Comparison of ENCODE assay signal across 12 cellular contexts in the genomic region with DNA sequence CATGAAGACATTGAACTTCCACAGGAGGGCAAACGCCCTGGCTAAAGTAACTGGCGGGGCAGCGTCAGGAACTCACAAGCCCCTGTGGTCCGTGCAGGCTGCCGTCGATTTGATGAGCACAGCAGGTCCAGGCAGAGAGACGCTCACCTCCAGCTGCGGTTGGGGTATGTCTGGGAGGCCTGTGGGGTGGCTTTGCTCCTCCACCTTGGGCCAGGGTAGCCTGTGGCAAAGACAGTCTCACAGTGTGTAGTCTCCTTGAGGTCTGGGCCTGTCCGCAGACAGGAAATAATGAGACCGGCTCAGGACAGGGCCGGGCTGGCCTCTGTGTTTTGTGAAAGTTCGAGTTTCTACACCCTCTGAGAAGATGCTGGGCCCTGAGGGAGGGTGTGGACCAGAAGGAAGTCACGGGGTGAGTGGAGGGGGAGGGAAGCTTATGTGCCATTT.
A peak's percentile ranks its signal among the peaks of the same experiment; 100 is the strongest.
DNase-seq lines count a peak whose midpoint lies in the region; ATAC-seq, FAIRE-seq and TF ChIP-seq lines count a peak whose summit lies in the region.
"Had no signal": no experiment of that assay in that cellular context is flagged by ENCODE, and none has a peak within 500 bp of the region (broad histone marks: within the 10 kb centered on the region; RNA-seq: fewer than 3 reads in every experiment).

No MANE protein-coding gene starts in this region.

- no peak for FAIRE-seq in kidney (lab: Jason Lieb, UNC)
- FAIRE-seq: urothelium cell line had no signal

- in situ Hi-C loops in KBM-7 (cut with MboI; ENCODE audit: low pct_unique_long_range_greater_than_20kb, low sequenced_read_pairs): no loop called here

- 70 to 76% methylated on average over 8 to 13 of the region's 13 CpGs for WGBS in body of pancreas, 2 donors
- 81 to 84% (median 82%) methylated on average over 13 of the region's 13 CpGs for WGBS in psoas muscle, 3 donors

- TF ChIP-seq POLR2A in body of pancreas (IDR thresholded peaks at IDR 0.05): peak in 1 of 3 donors; percentile 29

- DNase-seq in CD1c-positive myeloid dendritic cell (ENCODE audit: extremely low spot score) (peak; percentile 40), body of pancreas (peak in 2 of 4 donors; percentile 5 to 57), kidney (peak; percentile 63), psoas muscle (peak; percentile 41 to 62), KBM-7 (no peak), NCI-H226 (no peak), anterior cingulate cortex (lab: John Stamatoyannopoulos, UW) (no peak)
- DNase-seq in activated T-cell treated with anti-CD3 and anti-CD28 coated beads, Interleukin-2, amount 50 U/mL, for 24 hours: no peak
- DNase-seq: amygdala, DMS79 treated with DMSO at 0.1 percent for 48 hours, SK-N-SH had no signal

- H3K27me3 Mint-ChIP-seq in activated T-cell treated with anti-CD3 and anti-CD28 coated beads, Interleukin-2, amount 50 U/mL, for 24 hours: no peaks in the 10 kb centered on the region

- no peaks in the 10 kb centered on the region for H3K36me3 Mint-ChIP-seq in activated T-cell treated with anti-CD3 and anti-CD28 coated beads, Interleukin-2, amount 50 U/mL, for 24 hours (ENCODE audit: low read depth)

- H3K9me3 Mint-ChIP-seq in activated T-cell treated with anti-CD3 and anti-CD28 coated beads, Interleukin-2, amount 50 U/mL, for 24 hours: no peaks in the 10 kb centered on the region

- no peak overlapping the region for H3K4me3 Mint-ChIP-seq in activated T-cell treated with anti-CD3 and anti-CD28 coated beads, Interleukin-2, amount 50 U/mL, for 24 hours

- H3K9ac ChIP-seq in kidney (ENCODE audit: low read length in 2 of 2): no peak overlapping the region
- H3K9ac ChIP-seq: SK-N-SH had no signal

- H3K4me1 ChIP-seq in body of pancreas (no peaks in the 10 kb centered on the region), kidney (ENCODE audit: control insufficient read depth in 1 of 2, insufficient read depth in 1 of 2, low read depth in 1 of 2, low read length in 2 of 2) (peaks cover 0 to 4% of the 10 kb centered on the region in 2 donors), psoas muscle (no peaks in the 10 kb centered on the region)

- intact Hi-C loops in body of pancreas (cut with DNase I): no loop called here
- intact Hi-C loops in kidney (cut with DNase I): no loop called here
- intact Hi-C loops in psoas muscle (cut with DNase I): no loop called here

- H3K4me3 ChIP-seq in body of pancreas: no peak overlapping the region
- no peak overlapping the region for H3K4me3 ChIP-seq in kidney (ENCODE audit: low read length in 2 of 2)
- H3K4me3 ChIP-seq in psoas muscle: no peak overlapping the region

- H3K9me3 ChIP-seq in body of pancreas (no peaks in the 10 kb centered on the region), kidney (ENCODE audit: control insufficient read depth in 1 of 2, low read length in 2 of 2) (no peaks in the 10 kb centered on the region), psoas muscle (no peaks in the 10 kb centered on the region)
- H3K9me3 ChIP-seq: SK-N-SH had no signal

- peak; percentile 16 for ATAC-seq in body of pancreas
- peak in 1 of 4 donors; percentile 44 for ATAC-seq in psoas muscle

- H3K36me3 ChIP-seq in body of pancreas (replicated peaks in 1 of 2; ENCODE audit: insufficient read depth in 1 of 2, low read depth in 2 of 2): no peaks in the 10 kb centered on the region
- no peaks in the 10 kb centered on the region for H3K36me3 ChIP-seq in kidney (ENCODE audit: control insufficient read depth in 1 of 2, insufficient read depth in 2 of 2, low read length in 2 of 2)
- H3K36me3 ChIP-seq in psoas muscle (ENCODE audit: insufficient read depth in 1 of 2, low read depth in 1 of 2): no peaks in the 10 kb centered on the region

- H3K27me3 ChIP-seq in body of pancreas (no peaks in the 10 kb centered on the region), psoas muscle (ENCODE audit: insufficient read depth in 3 of 3, low read length in 2 of 3) (peaks cover 0 to 5% (median 0%) of the 10 kb centered on the region in 3 donors)

- no peak overlapping the region for H3K27ac ChIP-seq in body of pancreas
- H3K27ac ChIP-seq in kidney (ENCODE audit: low read depth in 2 of 2, low read length in 2 of 2): peak overlapping the region in 1 of 2 donors; percentile 62
- no peak overlapping the region for H3K27ac ChIP-seq in psoas muscle

- TF ChIP-seq CTCF in body of pancreas (IDR thresholded peaks at IDR 0.05) (no peak), kidney (IDR thresholded peaks at IDR 0.05; ENCODE audit: borderline replicate concordance, extremely low read depth, insufficient read depth) (no peak), psoas muscle (IDR thresholded peaks at IDR 0.05) (no peak)

- H3K27ac Mint-ChIP-seq in activated T-cell treated with anti-CD3 and anti-CD28 coated beads, Interleukin-2, amount 50 U/mL, for 24 hours: no peak overlapping the region

- H3K4me1 Mint-ChIP-seq in activated T-cell treated with anti-CD3 and anti-CD28 coated beads, Interleukin-2, amount 50 U/mL, for 24 hours (ENCODE audit: low read depth): peaks cover 4% of the 10 kb centered on the region

Comparison
In these comparisons a context has a peak if more than half of its experiments do, and no peak if none do; other contexts are left out.
1. DNase-seq: peak in CD1c-positive myeloid dendritic cell (single experiment), kidney (single experiment) and psoas muscle (2 of 2); none in KBM-7 (single experiment), NCI-H226 (single experiment), anterior cingulate cortex (0 of 58) and activated T-cell treated with anti-CD3 and anti-CD28 coated beads, Interleukin-2, amount 50 U/mL, for 24 hours (single experiment).